In the genomic region with DNA sequence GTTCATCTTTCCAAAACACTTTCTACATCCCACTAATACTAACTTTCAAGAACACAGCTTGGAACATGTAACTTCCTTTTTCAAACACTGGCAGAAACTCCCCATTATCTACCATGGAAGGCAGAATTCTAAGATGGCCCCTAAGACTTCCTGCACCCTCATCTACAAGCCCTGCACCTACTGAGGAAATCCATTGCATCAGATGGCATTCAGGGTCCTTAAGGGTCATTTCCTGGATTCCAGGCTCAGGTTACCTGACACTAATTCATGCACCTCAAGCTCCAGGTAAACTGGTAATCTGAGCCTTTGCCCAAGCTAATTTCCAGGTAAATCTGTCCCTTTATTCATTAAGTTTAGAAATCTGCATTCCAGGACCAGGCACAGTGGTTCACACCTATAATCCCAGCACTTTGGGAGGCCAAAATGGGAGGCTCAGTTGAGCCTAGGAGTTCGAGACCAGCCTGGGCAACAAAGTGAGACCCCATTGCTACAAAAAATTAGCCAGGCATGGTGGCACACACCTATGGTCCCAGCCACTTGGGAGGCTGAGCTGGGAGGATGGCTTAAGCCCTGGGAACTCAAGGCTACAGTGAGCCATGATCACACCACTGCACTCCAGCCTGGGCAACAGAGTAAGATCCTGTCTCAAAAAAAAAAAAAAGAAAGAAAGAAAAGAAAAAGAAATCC, we compare ENCODE assay signal across 18 cellular contexts.
DNase-seq lines count a peak whose midpoint lies in the region; ATAC-seq and TF ChIP-seq lines count a peak whose summit lies in the region.
"Had no signal": no experiment of that assay in that cellular context is flagged by ENCODE, and none has a peak within 500 bp of the region (broad histone marks: within the 10 kb centered on the region; RNA-seq: fewer than 3 reads in every experiment).

No MANE protein-coding gene starts in this region.

- H3K4me1 Mint-ChIP-seq in WTC11, result peaks cover 40% of the 10 kb centered on the region
- no peaks in the 10 kb centered on the region for H3K4me1 Mint-ChIP-seq in activated T-helper 1 cell treated with anti-CD3 and anti-CD28 coated beads, Interleukin-12 subunit alpha, Interleukin-12 subunit beta, Interleukin-2, Interleukin-4 antibody, amounts not matched to agents 30 ng/mL and 10 ng/mL and 1 ng/mL, durations not matched to agents 14 hours and 24 hours and 36 hours (ENCODE audit: low read depth)
- H3K4me1 Mint-ChIP-seq: T-helper 17 cell had no signal

- POLR2A ChIA-PET in WTC11 (lab: Charles Lee), result interaction anchor here (0.5 kb wide), 1 partner anchor 100 kb away, joined by 3 read pairs; no protein-coding TSS in a partner anchor

- peak overlapping the region in 10 of 12 donors; percentile 55 to 86 (median 73) for H3K27ac ChIP-seq in heart left ventricle
- peak overlapping the region; percentile 20 for H3K27ac ChIP-seq in subcutaneous abdominal adipose tissue (ENCODE audit: low read depth, low read length)

- no peaks in the 10 kb centered on the region for H3K27me3 Mint-ChIP-seq in WTC11 (ENCODE audit: low read depth)
- no peaks in the 10 kb centered on the region for H3K27me3 Mint-ChIP-seq in activated T-helper 1 cell treated with anti-CD3 and anti-CD28 coated beads, Interleukin-12 subunit alpha, Interleukin-12 subunit beta, Interleukin-2, Interleukin-4 antibody, amounts not matched to agents 30 ng/mL and 10 ng/mL and 1 ng/mL, durations not matched to agents 14 hours and 24 hours and 36 hours (ENCODE audit: insufficient read depth)
- H3K27me3 Mint-ChIP-seq: activated naive CD8-positive, alpha-beta T cell had no signal

- H3K9me3 ChIP-seq in heart left ventricle (no peaks in the 10 kb centered on the region), subcutaneous abdominal adipose tissue (ENCODE audit: control insufficient read depth in 5 of 5, low read length in 5 of 5) (no peaks in the 10 kb centered on the region)
- H3K9me3 ChIP-seq: Peyer's patch had no signal

- H3K4me3 Mint-ChIP-seq in WTC11, result no peak overlapping the region
- no peak overlapping the region for H3K4me3 Mint-ChIP-seq in activated T-helper 1 cell treated with anti-CD3 and anti-CD28 coated beads, Interleukin-12 subunit alpha, Interleukin-12 subunit beta, Interleukin-2, Interleukin-4 antibody, amounts not matched to agents 30 ng/mL and 10 ng/mL and 1 ng/mL, durations not matched to agents 14 hours and 24 hours and 36 hours
- H3K4me3 Mint-ChIP-seq: activated naive CD8-positive, alpha-beta T cell; effector memory CD8-positive, alpha-beta T cell; stimulated activated naive CD8-positive, alpha-beta T cell treated with anti-CD3 and anti-CD28 coated beads, Interleukin-15, Interleukin-2, amounts not matched to agents 100 ng/mL and 50 ng/mL, for 24 hours; T-helper 17 cell had no signal

- H3K4me1 ChIP-seq in heart left ventricle (peaks cover 7 to 69% (median 51%) of the 10 kb centered on the region in 12 donors), subcutaneous abdominal adipose tissue (ENCODE audit: control insufficient read depth in 5 of 5, insufficient read depth in 5 of 5, low read length in 5 of 5) (peaks cover 2 to 41% (median 32%) of the 10 kb centered on the region in 5 donors)

- no peaks in the 10 kb centered on the region for H3K36me3 Mint-ChIP-seq in WTC11
- no peaks in the 10 kb centered on the region for H3K36me3 Mint-ChIP-seq in activated T-helper 1 cell treated with anti-CD3 and anti-CD28 coated beads, Interleukin-12 subunit alpha, Interleukin-12 subunit beta, Interleukin-2, Interleukin-4 antibody, amounts not matched to agents 30 ng/mL and 10 ng/mL and 1 ng/mL, durations not matched to agents 14 hours and 24 hours and 36 hours (ENCODE audit: low read depth)
- H3K36me3 Mint-ChIP-seq: activated naive CD8-positive, alpha-beta T cell had no signal

- H3K4me3 ChIP-seq in heart left ventricle, result no peak overlapping the region
- no peak overlapping the region for H3K4me3 ChIP-seq in subcutaneous abdominal adipose tissue (ENCODE audit: low read depth in 1 of 5, low read length in 5 of 5)
- H3K4me3 ChIP-seq: Peyer's patch had no signal

- no peaks in the 10 kb centered on the region for H3K9me3 Mint-ChIP-seq in WTC11
- H3K9me3 Mint-ChIP-seq in activated T-helper 1 cell treated with anti-CD3 and anti-CD28 coated beads, Interleukin-12 subunit alpha, Interleukin-12 subunit beta, Interleukin-2, Interleukin-4 antibody, amounts not matched to agents 30 ng/mL and 10 ng/mL and 1 ng/mL, durations not matched to agents 14 hours and 24 hours and 36 hours, result no peaks in the 10 kb centered on the region

- H3K36me3 ChIP-seq in heart left ventricle (peaks cover 0 to 10% (median 0%) of the 10 kb centered on the region in 9 donors), subcutaneous abdominal adipose tissue (ENCODE audit: control insufficient read depth in 5 of 5, insufficient read depth in 5 of 5, low read length in 5 of 5) (peaks cover 0 to 2% (median 0%) of the 10 kb centered on the region in 5 donors)
- H3K36me3 ChIP-seq: Peyer's patch had no signal

- DNase-seq in heart left ventricle, result no peak
- no peak for DNase-seq in cardiac septum (ENCODE audit: low spot score)
- DNase-seq in WTC11 (ENCODE audit: low spot score), result no peak
- DNase-seq in iPS-NIHi11 (ENCODE audit: low spot score), result peak; percentile 15
- no peak for DNase-seq in central memory CD4-positive, alpha-beta T cell
- no peak for DNase-seq in NCI-H2227 treated with DMSO at 0.1 percent for 48 hours (lab: John Stamatoyannopoulos, UW)
- no peak for DNase-seq in activated T-helper 1 cell treated with anti-CD3 and anti-CD28 coated beads, Interleukin-12 subunit alpha, Interleukin-12 subunit beta, Interleukin-2, Interleukin-4 antibody, amounts not matched to agents 30 ng/mL and 10 ng/mL and 1 ng/mL, durations not matched to agents 14 hours and 24 hours and 36 hours (ENCODE audit: low spot score)
- DNase-seq: activated CD4-positive, alpha-beta T cell treated with anti-CD3 and anti-CD28 coated beads for 1 hour; caudate nucleus; effector memory CD8-positive, alpha-beta T cell; MM.1S; NCI-H187 treated with DMSO at 0.1 percent for 48 hours; Peyer's patch; stimulated activated CD4-positive, alpha-beta T cell treated with anti-CD3 and anti-CD28 coated beads, Interleukin-15, amount 100 ng/mL, for 24 hours; T-helper 17 cell had no signal

- intact Hi-C loops in heart left ventricle (cut with DNase I) (loop anchor here in 1 of 10 donors (5.0 kb wide), 1 partner anchor 85 kb away; no protein-coding TSS in a partner anchor), cardiac septum (cut with DNase I) (no loop called here)
- intact Hi-C loops in activated T-helper 1 cell treated with anti-CD3 and anti-CD28 coated beads, Interleukin-12 subunit alpha, Interleukin-12 subunit beta, Interleukin-2, Interleukin-4 antibody, amounts not matched to agents 30 ng/mL and 10 ng/mL and 1 ng/mL, durations not matched to agents 14 hours and 24 hours and 36 hours (cut with micrococcal nuclease), result no loop called here

- H3K27ac Mint-ChIP-seq in WTC11, result peak overlapping the region; percentile 68
- H3K27ac Mint-ChIP-seq in activated T-helper 1 cell treated with anti-CD3 and anti-CD28 coated beads, Interleukin-12 subunit alpha, Interleukin-12 subunit beta, Interleukin-2, Interleukin-4 antibody, amounts not matched to agents 30 ng/mL and 10 ng/mL and 1 ng/mL, durations not matched to agents 14 hours and 24 hours and 36 hours, result no peak overlapping the region
- H3K27ac Mint-ChIP-seq: activated naive CD8-positive, alpha-beta T cell; effector memory CD8-positive, alpha-beta T cell; stimulated activated naive CD8-positive, alpha-beta T cell treated with anti-CD3 and anti-CD28 coated beads, Interleukin-15, Interleukin-2, amounts not matched to agents 100 ng/mL and 50 ng/mL, for 24 hours; T-helper 17 cell had no signal

- ATAC-seq in heart left ventricle (no peak), WTC11 (peak; percentile 81)
- ATAC-seq: effector memory CD8-positive, alpha-beta T cell; T-helper 17 cell had no signal

- CTCF ChIA-PET in WTC11 (lab: Charles Lee), result interaction anchor here (0.6 kb wide), 3 partner anchors 10 to 94 kb away, joined by 3 to 5 read pairs (median 3); no protein-coding TSS in a partner anchor

- H3K27me3 ChIP-seq in heart left ventricle, result no peaks in the 10 kb centered on the region
- no peaks in the 10 kb centered on the region for H3K27me3 ChIP-seq in subcutaneous abdominal adipose tissue (ENCODE audit: control insufficient read depth in 5 of 5, insufficient read depth in 4 of 5, low read length in 5 of 5)
- H3K27me3 ChIP-seq: Peyer's patch had no signal

- 93 to 100% (median 99%) methylated on average over 1 of the region's 1 CpG for WGBS in heart left ventricle, 4 donors

- no peak for TF ChIP-seq POLR2A in heart left ventricle (IDR thresholded peaks at IDR 0.05)

- no peak overlapping the region for H3K9ac ChIP-seq in subcutaneous abdominal adipose tissue (ENCODE audit: low read length in 5 of 5)

- no peak for TF ChIP-seq CTCF in heart left ventricle (IDR thresholded peaks at IDR 0.05)
- TF ChIP-seq CTCF in WTC11 (IDR thresholded peaks at IDR 0.05), result no peak

TF ChIP-seq in WTC11, 78 proteins besides CTCF, POLR2A, EP300 and RAD21:
- TF ChIP-seq ZNF121 (CRISPR knock-in tag; IDR thresholded peaks at IDR 0.05), result peak; percentile 99
- TF ChIP-seq, protein P1, sequence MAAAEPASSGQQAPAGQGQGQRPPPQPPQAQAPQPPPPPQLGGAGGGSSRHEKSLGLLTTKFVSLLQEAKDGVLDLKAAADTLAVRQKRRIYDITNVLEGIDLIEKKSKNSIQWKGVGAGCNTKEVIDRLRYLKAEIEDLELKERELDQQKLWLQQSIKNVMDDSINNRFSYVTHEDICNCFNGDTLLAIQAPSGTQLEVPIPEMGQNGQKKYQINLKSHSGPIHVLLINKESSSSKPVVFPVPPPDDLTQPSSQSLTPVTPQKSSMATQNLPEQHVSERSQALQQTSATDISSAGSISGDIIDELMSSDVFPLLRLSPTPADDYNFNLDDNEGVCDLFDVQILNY (CRISPR knock-in tag; IDR thresholded peaks at IDR 0.05), result no peak
